ENCODE assay signal across 15 cellular contexts in genomic region chr9:93220627-93221425, GRCh38. TPM values are rescaled to one million over a fixed set of nuclear protein-coding genes. Genes with fewer than 3 reads are reported as not detected.
DNase-seq lines count a peak whose midpoint lies in the region; ATAC-seq and TF ChIP-seq lines count a peak whose summit lies in the region.
"Had no signal": no experiment of that assay in that cellular context is flagged by ENCODE, and none has a peak within 500 bp of the region (broad histone marks: within the 10 kb centered on the region; RNA-seq: fewer than 3 reads in every experiment).

No MANE protein-coding gene starts in this region.

- no peak overlapping the region for H2AFZ ChIP-seq in osteoblast (ENCODE audit: low read length)

- TF ChIP-seq POLR2A in esophagus squamous epithelium (IDR thresholded peaks at IDR 0.05) = no peak
- TF ChIP-seq POLR2A in stomach (IDR thresholded peaks at IDR 0.05) = no peak

- H3K4me1 ChIP-seq in right atrium auricular region (peaks cover 0 to 75% of the 10 kb centered on the region in 2 donors), osteoblast (ENCODE audit: insufficient read depth, low read length) (peaks cover 8% of the 10 kb centered on the region), esophagus squamous epithelium (peaks cover 7 to 28% (median 13%) of the 10 kb centered on the region in 3 donors), stomach (peaks cover 17 to 49% (median 33%) of the 10 kb centered on the region in 4 donors)

- no peaks in the 10 kb centered on the region for H3K9me3 ChIP-seq in right atrium auricular region
- H3K9me3 ChIP-seq in osteoblast (ENCODE audit: low read depth, low read length) = no peaks in the 10 kb centered on the region
- no peaks in the 10 kb centered on the region for H3K9me3 ChIP-seq in esophagus squamous epithelium
- peaks cover 0 to 3% (median 0%) of the 10 kb centered on the region in 4 donors for H3K9me3 ChIP-seq in stomach
- H3K9me3 ChIP-seq: HAP-1 had no signal

- H3K4me3 ChIP-seq in right atrium auricular region (no peak overlapping the region), osteoblast (ENCODE audit: insufficient read depth, low read length) (no peak overlapping the region), esophagus squamous epithelium (no peak overlapping the region), stomach (no peak overlapping the region)
- H3K4me3 ChIP-seq: HAP-1 had no signal

- H3K36me3 ChIP-seq in right atrium auricular region (no peaks in the 10 kb centered on the region), osteoblast (ENCODE audit: insufficient read depth, low read length) (no peaks in the 10 kb centered on the region), esophagus squamous epithelium (no peaks in the 10 kb centered on the region), stomach (no peaks in the 10 kb centered on the region)
- H3K36me3 ChIP-seq: HAP-1 had no signal

- peak overlapping the region; percentile 41 to 82 for H3K27ac ChIP-seq in right atrium auricular region
- H3K27ac ChIP-seq in osteoblast (ENCODE audit: low read depth, low read length) = no peak overlapping the region
- no peak overlapping the region for H3K27ac ChIP-seq in esophagus squamous epithelium
- H3K27ac ChIP-seq in stomach = no peak overlapping the region
- H3K27ac ChIP-seq: C4-2B had no signal

- H3K79me2 ChIP-seq in osteoblast (ENCODE audit: insufficient read depth, low read length) = no peaks in the 10 kb centered on the region

- TF ChIP-seq CTCF in right atrium auricular region (IDR thresholded peaks at IDR 0.05) = no peak
- no peak for TF ChIP-seq CTCF in osteoblast (IDR thresholded peaks at IDR 0.05; ENCODE audit: extremely low read depth, low read depth, low read length)
- TF ChIP-seq CTCF in esophagus squamous epithelium (IDR thresholded peaks at IDR 0.05) = no peak
- TF ChIP-seq CTCF in stomach (IDR thresholded peaks at IDR 0.05) = no peak

- DNase-seq in Right ventricle myocardium superior (peak; percentile 67), left cardiac atrium (no peak), right atrium auricular region (ENCODE audit: low spot score) (no peak), osteoblast (ENCODE audit: insufficient read length, low spot score, missing footprints) (peak; percentile 77), DMS153 (lab: John Stamatoyannopoulos, UW) (no peak), esophagus squamous epithelium (lab: John Stamatoyannopoulos, UW) (no peak), stomach (no peak)
- DNase-seq: ACHN; CD4-positive, alpha-beta memory T cell; DND-41; GDM1 had no signal

- H3K27me3 ChIP-seq in right atrium auricular region (no peaks in the 10 kb centered on the region), osteoblast (ENCODE audit: insufficient read depth, low read length) (no peaks in the 10 kb centered on the region), esophagus squamous epithelium (no peaks in the 10 kb centered on the region), stomach (no peaks in the 10 kb centered on the region)

- intact Hi-C loops in Right ventricle myocardium superior (cut with DNase I) (no loop called here), left cardiac atrium (cut with DNase I) (no loop called here), esophagus squamous epithelium (cut with DNase I) (no loop called here), stomach (cut with DNase I; ENCODE audit: low total_unique reads) (no loop called here)

- TF ChIP-seq EP300 in stomach (IDR thresholded peaks at IDR 0.05) = no peak

- H3K4me2 ChIP-seq in osteoblast (ENCODE audit: insufficient read depth, low read length) = no peak overlapping the region

- peak; percentile 46 for ATAC-seq in Right ventricle myocardium superior (ENCODE audit: poor library complexity)
- ATAC-seq in left cardiac atrium = no peak

- H4K20me1 ChIP-seq in osteoblast (ENCODE audit: insufficient read depth, low read length) = no peaks in the 10 kb centered on the region

- WGBS in esophagus squamous epithelium, 2 donors = 40 to 80% methylated on average over 1 to 2 of the region's 13 CpGs
- WGBS in stomach, 5 donors = 75 to 89% (median 85%) methylated on average over 5 to 13 of the region's 13 CpGs

RNA-seq across cellular contexts. Expression of gene WNK2, which starts 36.9 kb away (rescaled TPM):
- total RNA-seq in Right ventricle myocardium superior = 222 TPM
- total RNA-seq in left cardiac atrium = 100 to 1,000 TPM; 174 to 175 TPM
- 100 to 1,000 TPM in 1 of 2 donors, 10 to 100 TPM in 1; 61.4 to 132 TPM for total RNA-seq in right atrium auricular region
- total RNA-seq in osteoblast = not detected in 2 replicates
- 1 to 10 TPM in 3 of 4 donors, under 1 TPM in 1; 0.40 to 8.8 (median 5.2) TPM for total RNA-seq in esophagus squamous epithelium
- 100 to 1,000 TPM in 2 of 5 donors, 10 to 100 TPM in 2, 1 to 10 TPM in 1; 1.2 to 700 (median 33.5) TPM for total RNA-seq in stomach
- 10 to 100 TPM in 1 of 3 donors, 1 to 10 TPM in 2; 2.9 to 13.8 (median 8.8) TPM for polyA plus RNA-seq in stomach
- total RNA-seq: A172, HT1080 had no signal
- polyA plus RNA-seq: CD4-positive, alpha-beta memory T cell had no signal

Comparison
In these comparisons a context has a peak if more than half of its experiments do, and no peak if none do; other contexts are left out.
1. DNase-seq: peak in Right ventricle myocardium superior (single experiment) and osteoblast (single experiment); none in left cardiac atrium (single experiment), right atrium auricular region (single experiment), DMS153 (single experiment), esophagus squamous epithelium (single experiment) and stomach (single experiment).
2. H3K27ac ChIP-seq: peak in right atrium auricular region (2 of 2); none in osteoblast (single experiment), esophagus squamous epithelium (0 of 4) and stomach (0 of 5).